ENCODE assay signal across 21 cellular contexts in genomic region chr5:43548358-43548757, GRCh38. TPM values are rescaled to one million over a fixed set of nuclear protein-coding genes. Genes with fewer than 3 reads are reported as not detected.
DNase-seq lines count a peak whose midpoint lies in the region; ATAC-seq and TF ChIP-seq lines count a peak whose summit lies in the region.
"Had no signal": no experiment of that assay in that cellular context is flagged by ENCODE, and none has a peak within 500 bp of the region (broad histone marks: within the 10 kb centered on the region; RNA-seq: fewer than 3 reads in every experiment).

No MANE protein-coding gene starts in this region.

- CTCF ChIA-PET in activated CD8-positive, alpha-beta T cell treated with anti-CD3 and anti-CD28 coated beads for 36 hours (lab: Charles Lee), result no interaction called here
- CTCF ChIA-PET in activated CD8-positive, alpha-beta T cell treated with anti-CD3 and anti-CD28 coated beads, Interleukin-2, amount 10 ng/mL, durations not matched to agents 7 days and 5 days (lab: Charles Lee), result no interaction called here

- TF ChIP-seq CTCF in activated CD8-positive, alpha-beta T cell treated with anti-CD3 and anti-CD28 coated beads for 36 hours (IDR thresholded peaks at IDR 0.05), result no peak
- TF ChIP-seq CTCF in left ventricle myocardium inferior (IDR thresholded peaks at IDR 0.05; ENCODE audit: borderline replicate concordance) (no peak), HL-60 (IDR thresholded peaks at IDR 0.05; ENCODE audit: insufficient read depth, low read length) (no peak), breast epithelium (IDR thresholded peaks at IDR 0.05) (no peak)

- peak overlapping the region; percentile 24 for H3K27ac ChIP-seq in left ventricle myocardium inferior (replicated peaks)
- peak overlapping the region; percentile 82; the same call in 1 of the 2 replicates for H3K27ac ChIP-seq in HL-60 (replicated peaks)
- H3K27ac ChIP-seq in breast epithelium, result no peak overlapping the region
- H3K27ac ChIP-seq: 22Rv1, BLaER1, C4-2B had no signal

- DNase-seq in activated CD8-positive, alpha-beta T cell treated with anti-CD3 and anti-CD28 coated beads for 36 hours, result no peak
- DNase-seq in activated CD8-positive, alpha-beta T cell treated with anti-CD3 and anti-CD28 coated beads, Interleukin-2, amount 10 ng/mL, durations not matched to agents 7 days and 5 days, result no peak
- DNase-seq in left ventricle myocardium inferior (no peak), Right ventricle myocardium inferior (ENCODE audit: missing footprints) (no peak), HL-60 (ENCODE audit: low read depth in 1 of 2, low spot score in 1 of 2) (no peak), breast epithelium (ENCODE audit: low spot score in 2 of 2) (no peak)
- DNase-seq: CD4-positive, CD25-positive, alpha-beta regulatory T cell; CD8-positive, alpha-beta memory T cell; DMS 273 treated with DMSO at 0.1 percent for 48 hours; DMS79; EL; GDM1; HFFc6 had no signal

- peaks cover 45% of the 10 kb centered on the region for H3K4me1 ChIP-seq in left ventricle myocardium inferior
- H3K4me1 ChIP-seq in breast epithelium, result no peaks in the 10 kb centered on the region

- H3K4me3 ChIP-seq in left ventricle myocardium inferior, result no peak overlapping the region
- H3K4me3 ChIP-seq in HL-60 (replicated peaks; ENCODE audit: insufficient read depth, low read length), result no peak overlapping the region
- H3K4me3 ChIP-seq in breast epithelium, result no peak overlapping the region
- H3K4me3 ChIP-seq: BLaER1, GM12878, GM23338, HAP-1 had no signal

- H3K36me3 ChIP-seq in left ventricle myocardium inferior (peaks cover 56% of the 10 kb centered on the region), breast epithelium (peaks cover 3% of the 10 kb centered on the region)

- peaks cover 20% of the 10 kb centered on the region for H3K4me1 Mint-ChIP-seq in activated CD8-positive, alpha-beta T cell treated with anti-CD3 and anti-CD28 coated beads for 36 hours (ENCODE audit: low read depth)
- peaks cover 5% of the 10 kb centered on the region for H3K4me1 Mint-ChIP-seq in activated CD8-positive, alpha-beta T cell treated with anti-CD3 and anti-CD28 coated beads, Interleukin-2, amount 10 ng/mL, durations not matched to agents 7 days and 5 days (ENCODE audit: low read depth)
- H3K4me1 Mint-ChIP-seq: GM23338 had no signal

- H3K9me3 Mint-ChIP-seq in activated CD8-positive, alpha-beta T cell treated with anti-CD3 and anti-CD28 coated beads for 36 hours, result no peaks in the 10 kb centered on the region
- H3K9me3 Mint-ChIP-seq in activated CD8-positive, alpha-beta T cell treated with anti-CD3 and anti-CD28 coated beads, Interleukin-2, amount 10 ng/mL, durations not matched to agents 7 days and 5 days (ENCODE audit: insufficient read depth), result no peaks in the 10 kb centered on the region
- H3K9me3 Mint-ChIP-seq: CD4-positive, CD25-positive, alpha-beta regulatory T cell; CD8-positive, alpha-beta memory T cell; GM23338; HFFc6 had no signal

- H3K9me3 ChIP-seq in left ventricle myocardium inferior (replicated peaks) (no peaks in the 10 kb centered on the region), breast epithelium (no peaks in the 10 kb centered on the region)
- H3K9me3 ChIP-seq: BLaER1, HAP-1 had no signal

- no peaks in the 10 kb centered on the region for H3K27me3 Mint-ChIP-seq in activated CD8-positive, alpha-beta T cell treated with anti-CD3 and anti-CD28 coated beads for 36 hours
- H3K27me3 Mint-ChIP-seq in activated CD8-positive, alpha-beta T cell treated with anti-CD3 and anti-CD28 coated beads, Interleukin-2, amount 10 ng/mL, durations not matched to agents 7 days and 5 days (ENCODE audit: low read depth), result no peaks in the 10 kb centered on the region
- H3K27me3 Mint-ChIP-seq: B cell; CD4-positive, CD25-positive, alpha-beta regulatory T cell; CD8-positive, alpha-beta memory T cell had no signal

- POLR2A ChIA-PET in activated CD8-positive, alpha-beta T cell treated with anti-CD3 and anti-CD28 coated beads for 36 hours (lab: Charles Lee), result interaction anchor here (1.6 kb wide), 1 partner anchor 55 kb away, joined by 7 read pairs; the partner anchor contains the start of gene NNT
- POLR2A ChIA-PET in activated CD8-positive, alpha-beta T cell treated with anti-CD3 and anti-CD28 coated beads, Interleukin-2, amount 10 ng/mL, durations not matched to agents 7 days and 5 days (lab: Charles Lee), result no interaction called here

- no peak for ATAC-seq in activated CD8-positive, alpha-beta T cell treated with anti-CD3 and anti-CD28 coated beads for 36 hours
- ATAC-seq in activated CD8-positive, alpha-beta T cell treated with anti-CD3 and anti-CD28 coated beads, Interleukin-2, amount 10 ng/mL, durations not matched to agents 7 days and 5 days, result no peak
- no peak for ATAC-seq in Right ventricle myocardium inferior
- no peak for ATAC-seq in GM21723 (IDR thresholded peaks at IDR 0.05; ENCODE audit: unreplicated experiment)
- ATAC-seq: GM12878, GM23338 had no signal

- H3K4me3 Mint-ChIP-seq in activated CD8-positive, alpha-beta T cell treated with anti-CD3 and anti-CD28 coated beads for 36 hours, result no peak overlapping the region
- no peak overlapping the region for H3K4me3 Mint-ChIP-seq in activated CD8-positive, alpha-beta T cell treated with anti-CD3 and anti-CD28 coated beads, Interleukin-2, amount 10 ng/mL, durations not matched to agents 7 days and 5 days
- H3K4me3 Mint-ChIP-seq: B cell; CD8-positive, alpha-beta memory T cell; GM23338; HFFc6 had no signal

- H3K27me3 ChIP-seq in left ventricle myocardium inferior (ENCODE audit: low read depth) (no peaks in the 10 kb centered on the region), HL-60 (ENCODE audit: insufficient read depth, poor library complexity, severe bottlenecking) (no peaks in the 10 kb centered on the region), breast epithelium (no peaks in the 10 kb centered on the region)
- H3K27me3 ChIP-seq: BLaER1 had no signal

- peak overlapping the region; percentile 20 for H3K27ac Mint-ChIP-seq in activated CD8-positive, alpha-beta T cell treated with anti-CD3 and anti-CD28 coated beads for 36 hours
- H3K27ac Mint-ChIP-seq in activated CD8-positive, alpha-beta T cell treated with anti-CD3 and anti-CD28 coated beads, Interleukin-2, amount 10 ng/mL, durations not matched to agents 7 days and 5 days, result no peak overlapping the region
- H3K27ac Mint-ChIP-seq: CD4-positive, CD25-positive, alpha-beta regulatory T cell; CD8-positive, alpha-beta memory T cell; GM23338; HFFc6 had no signal

- H3K36me3 Mint-ChIP-seq in activated CD8-positive, alpha-beta T cell treated with anti-CD3 and anti-CD28 coated beads for 36 hours (ENCODE audit: low read depth), result peaks cover 37% of the 10 kb centered on the region
- peaks cover 40% of the 10 kb centered on the region for H3K36me3 Mint-ChIP-seq in activated CD8-positive, alpha-beta T cell treated with anti-CD3 and anti-CD28 coated beads, Interleukin-2, amount 10 ng/mL, durations not matched to agents 7 days and 5 days (ENCODE audit: low read depth)

- intact Hi-C loops in activated CD8-positive, alpha-beta T cell treated with anti-CD3 and anti-CD28 coated beads for 36 hours (cut with micrococcal nuclease), result no loop called here
- intact Hi-C loops in left ventricle myocardium inferior (cut with micrococcal nuclease), result no loop called here
- intact Hi-C loops in Right ventricle myocardium inferior (cut with DNase I), result no loop called here
- intact Hi-C loops in breast epithelium (cut with DNase I; ENCODE audit: low total_unique reads), result no loop called here

- TF ChIP-seq POLR2A in breast epithelium (IDR thresholded peaks at IDR 0.05), result no peak

RNA-seq across cellular contexts. Expression of gene PAIP1, which starts 8.5 kb away (rescaled TPM):
- total RNA-seq in activated CD8-positive, alpha-beta T cell treated with anti-CD3 and anti-CD28 coated beads for 36 hours, result 10 to 100 TPM; 43.6 to 44.6 TPM
- total RNA-seq in activated CD8-positive, alpha-beta T cell treated with anti-CD3 and anti-CD28 coated beads, Interleukin-2, amount 10 ng/mL, durations not matched to agents 7 days and 5 days, result 10 to 100 TPM; 31.8 to 36.3 TPM
- 129 TPM for total RNA-seq in left ventricle myocardium inferior
- total RNA-seq in Right ventricle myocardium inferior, result 130 TPM
- 100 to 1,000 TPM in 1 of 3 donors, 10 to 100 TPM in 2; 70.5 to 104 (median 94.1) TPM for total RNA-seq in breast epithelium

RNA-seq across cellular contexts. Expression of gene C5orf34, which starts 33.4 kb away (rescaled TPM):
- 10 to 100 TPM in 1 of 2 experiments, 1 to 10 TPM in 1; 9.1 to 10.5 TPM for total RNA-seq in activated CD8-positive, alpha-beta T cell treated with anti-CD3 and anti-CD28 coated beads for 36 hours
- total RNA-seq in activated CD8-positive, alpha-beta T cell treated with anti-CD3 and anti-CD28 coated beads, Interleukin-2, amount 10 ng/mL, durations not matched to agents 7 days and 5 days, result 10 to 100 TPM in 1 of 2 experiments, 1 to 10 TPM in 1; 7.7 to 10.3 TPM
- total RNA-seq in left ventricle myocardium inferior, result 0.22 TPM
- 0.73 TPM for total RNA-seq in Right ventricle myocardium inferior
- 10 to 100 TPM in 1 of 3 donors, 1 to 10 TPM in 2; 1.8 to 12.9 (median 3.3) TPM for total RNA-seq in breast epithelium

RNA-seq across cellular contexts. Expression of gene NNT, which starts 54.6 kb away (rescaled TPM):
- 10 to 100 TPM; 72.0 to 78.4 TPM for total RNA-seq in activated CD8-positive, alpha-beta T cell treated with anti-CD3 and anti-CD28 coated beads for 36 hours
- 100 to 1,000 TPM; 103 to 104 TPM for total RNA-seq in activated CD8-positive, alpha-beta T cell treated with anti-CD3 and anti-CD28 coated beads, Interleukin-2, amount 10 ng/mL, durations not matched to agents 7 days and 5 days
- total RNA-seq in left ventricle myocardium inferior, result 656 TPM
- 563 TPM for total RNA-seq in Right ventricle myocardium inferior
- total RNA-seq in breast epithelium, result 100 to 1,000 TPM in 1 of 3 donors, 10 to 100 TPM in 2; 30.2 to 137 (median 39.2) TPM

Comparison
In these comparisons a context has a peak if more than half of its experiments do, and no peak if none do; other contexts are left out.
1. H3K27ac ChIP-seq: peak in left ventricle myocardium inferior (single experiment) and HL-60 (single experiment); none in breast epithelium (0 of 2).